ENCODE assay signal across 1 cellular context in genomic region chr1:248822148-248823032, GRCh38.
TF ChIP-seq lines count a peak whose summit lies in the region.

No MANE protein-coding gene starts in this region.

TF ChIP-seq in GM23338, 12 proteins besides CTCF, POLR2A, EP300 and RAD21 (continued from another document):
- TF ChIP-seq ZNF462 (CRISPR knock-in tag; IDR thresholded peaks at IDR 0.05) (no peak), ETS1 (IDR thresholded peaks at IDR 0.05) (no peak), ZNF114 (CRISPR knock-in tag; IDR thresholded peaks at IDR 0.05) (no peak), EZH2phosphoT487 (IDR thresholded peaks at IDR 0.05; ENCODE audit: unreplicated experiment) (no peak)
